8 cellular contexts compared by ENCODE assay signal in the genomic region with DNA sequence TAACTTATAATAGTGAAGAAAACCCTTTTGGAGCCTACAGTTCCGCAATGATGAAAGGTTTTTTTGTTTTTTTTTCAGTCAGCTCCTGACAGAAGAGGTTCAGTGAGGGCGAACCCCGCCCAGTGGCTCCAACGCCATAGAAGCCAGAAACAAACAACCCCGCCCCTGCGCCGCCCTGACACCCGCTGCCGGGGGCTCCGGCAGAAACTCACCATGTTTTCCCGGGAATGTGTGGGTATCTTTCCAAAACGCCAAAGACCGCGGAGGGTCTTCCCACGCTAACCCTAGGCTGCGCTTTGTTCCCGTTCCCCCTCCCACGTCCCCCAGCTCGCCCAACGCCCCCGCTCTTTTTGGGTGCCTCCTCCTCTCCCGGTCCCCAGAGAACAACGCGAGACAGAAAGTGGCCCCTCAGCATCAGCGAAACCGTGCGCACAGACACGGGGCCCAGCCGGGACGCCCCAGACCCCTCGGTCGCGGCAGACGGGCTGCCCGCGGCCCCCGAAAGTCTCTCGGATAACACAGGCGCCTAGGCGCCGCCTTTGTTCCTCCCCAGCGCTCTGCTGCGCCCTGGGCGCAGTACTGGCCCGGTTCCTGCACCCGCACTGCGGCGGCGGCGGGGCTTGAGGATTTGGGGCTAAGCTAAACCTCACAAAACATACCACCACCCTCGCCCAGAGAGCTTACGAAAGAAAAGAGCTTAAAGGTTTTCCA. TPM values are rescaled to one million over a fixed set of nuclear protein-coding genes. Genes with fewer than 3 reads are reported as not detected.
DNase-seq lines count a peak whose midpoint lies in the region; ATAC-seq and TF ChIP-seq lines count a peak whose summit lies in the region.

No MANE protein-coding gene starts in this region.

- no peaks in the 10 kb centered on the region for H3K27me3 Mint-ChIP-seq in T-helper 17 cell

- in situ Hi-C loops in G401 (cut with HindIII; ENCODE audit: low sequenced_read_pairs): no loop called here

- intact Hi-C loops in aorta (cut with DNase I): loop anchor here (2.0 to 5.0 kb wide), 3 partner anchors 44 to 56 kb away; a partner anchor contains a TSS

- H3K9me3 ChIP-seq in KOPT-K1 (ENCODE audit: insufficient read depth, low read length, poor library complexity, severe bottlenecking) (no peaks in the 10 kb centered on the region), T-helper 17 cell (ENCODE audit: control insufficient read depth, low read length, poor library complexity, severe bottlenecking) (no peaks in the 10 kb centered on the region), aorta (ENCODE audit: control insufficient read depth, low read length) (no peaks in the 10 kb centered on the region)

- DNase-seq in G401 (ENCODE audit: low spot score) (peak; percentile 86), T-helper 17 cell (peak; percentile 61 to 67 (median 65)), hepatic stellate cell (ENCODE audit: low spot score) (peak; percentile 38), retinal pigment epithelial cell (ENCODE audit: low read depth) (peak; percentile 18), aorta (peak; percentile 91 to 93)

- peak overlapping the region; percentile 96 for H3K27ac Mint-ChIP-seq in T-helper 17 cell

- 1% methylated on average over 40 to 52 of the region's 52 CpGs for WGBS in aorta, 2 donors

- peak overlapping the region; percentile 79 for H3K27ac ChIP-seq in KOPT-K1 (ENCODE audit: low read depth, low read length, poor library complexity, severe bottlenecking)
- H3K27ac ChIP-seq in angular gyrus (ENCODE audit: low read depth, low read length): peak overlapping the region; percentile 100
- H3K27ac ChIP-seq in aorta (ENCODE audit: low read depth in 1 of 2, low read length in 2 of 2): peak overlapping the region; percentile 80 to 91

- H3K27me3 ChIP-seq in aorta (ENCODE audit: control insufficient read depth in 1 of 2, insufficient read depth in 2 of 2, low read length in 1 of 2): no peaks in the 10 kb centered on the region

- peaks cover 18% of the 10 kb centered on the region for H3K4me1 Mint-ChIP-seq in T-helper 17 cell

- H3K4me3 Mint-ChIP-seq in T-helper 17 cell: peak overlapping the region; percentile 95

- H3K4me3 ChIP-seq in retinal pigment epithelial cell (ENCODE audit: low read length) (peak overlapping the region; percentile 96), aorta (ENCODE audit: low read length in 2 of 2) (peak overlapping the region; percentile 73 to 92)

- ATAC-seq in GM21786 (IDR thresholded peaks at IDR 0.05; ENCODE audit: unreplicated experiment): peak; percentile 33
- ATAC-seq in T-helper 17 cell: peak; percentile 51
- peak; percentile 90 for ATAC-seq in aorta (ENCODE audit: low FRiP score)

- H3K36me3 Mint-ChIP-seq in T-helper 17 cell (ENCODE audit: low read depth): peaks cover 10% of the 10 kb centered on the region

- no peak for TF ChIP-seq CTCF in retinal pigment epithelial cell (conservative IDR thresholded peaks at IDR 0.05; ENCODE audit: low read depth, low read length)

- H3K36me3 ChIP-seq in KOPT-K1 (ENCODE audit: insufficient read depth, low read length): peaks cover 36% of the 10 kb centered on the region
- no peaks in the 10 kb centered on the region for H3K36me3 ChIP-seq in aorta (ENCODE audit: control insufficient read depth in 1 of 2, insufficient read depth in 2 of 2, low read length in 1 of 2)

- no peaks in the 10 kb centered on the region for H3K4me1 ChIP-seq in aorta (ENCODE audit: control insufficient read depth in 1 of 2, insufficient read depth in 2 of 2, low read length in 2 of 2)

RNA-seq across cellular contexts. Expression of a gene that starts 0.5 kb away (rescaled TPM):
- 446 and 521 TPM in 2 replicates for total RNA-seq in G401 (2014; rRNA removed; shearing (Covaris generic))
- total RNA-seq in T-helper 17 cell: 100 to 1,000 TPM; 282 to 416 TPM
- total RNA-seq in aorta: 100 to 1,000 TPM; 148 to 253 TPM
- polyA plus RNA-seq in aorta: 100 to 1,000 TPM; 102 to 172 TPM

RNA-seq across cellular contexts. Expression of a gene that starts 57.2 kb away (rescaled TPM):
- 2,974 and 3,054 TPM in 2 replicates for total RNA-seq in G401 (2014; rRNA removed; shearing (Covaris generic))
- total RNA-seq in T-helper 17 cell: 100 to 1,000 TPM; 137 to 159 TPM
- 100 to 1,000 TPM; 403 to 813 TPM for total RNA-seq in aorta
- polyA plus RNA-seq in aorta: 100 to 1,000 TPM; 619 to 672 TPM

Comparison
In these comparisons a context has a peak if more than half of its experiments do, and no peak if none do; other contexts are left out.
1. Peak in every context shown above with its lines: DNase-seq, ATAC-seq, H3K4me3 ChIP-seq and H3K27ac ChIP-seq.
2. DNase-seq: peak in every context shown above with its lines; median percentile 92 in aorta; 86 in G401; 65 in T-helper 17 cell; 38 in hepatic stellate cell; 18 in retinal pigment epithelial cell.
3. ATAC-seq: peak in every context shown above with its lines; median percentile 90 in aorta; 51 in T-helper 17 cell; 33 in GM21786.